22 cellular contexts compared by ENCODE assay signal in genomic region chr2:118609138-118609537, GRCh38.
"Had no signal": no experiment of that assay in that cellular context is flagged by ENCODE, and none has a peak within 500 bp of the region (broad histone marks: within the 10 kb centered on the region; RNA-seq: fewer than 3 reads in every experiment).

No MANE protein-coding gene starts in this region.

- H3K27ac ChIP-seq: ascending aorta, body of pancreas, cardiac muscle cell, PC-9 had no signal

- H3K27ac Mint-ChIP-seq: activated B cell treated with CpG ODN at 0.5 μM for 24 hours; activated CD4-positive, alpha-beta T cell treated with anti-CD3 and anti-CD28 coated beads, Interleukin-2, amount 10 ng/mL, durations not matched to agents 24 days and 14 days; activated CD8-positive, alpha-beta memory T cell treated with anti-CD3 and anti-CD28 coated beads, Interleukin-2, amount 10 ng/mL, durations not matched to agents 7 days and 5 days; activated naive CD4-positive, alpha-beta T cell treated with anti-CD3 and anti-CD28 coated beads, Interleukin-2, amount 50 U/mL, for 24 hours; activated T-cell treated with anti-CD3 and anti-CD28 coated beads, Interleukin-2, amount 50 U/mL, for 24 hours; activated T-helper 1 cell treated with anti-CD3 and anti-CD28 coated beads, Interleukin-12 subunit alpha, Interleukin-12 subunit beta, Interleukin-2, Interleukin-4 antibody, amounts not matched to agents 30 ng/mL and 10 ng/mL and 1 ng/mL, durations not matched to agents 14 hours and 24 hours and 36 hours; T-helper 1 cell treated with Interleukin-12 subunit alpha and Interleukin-12 subunit beta and Interleukin-4 antibody, amounts not matched to agents 30 μg/mL and 1 μg/mL, for 36 hours had no signal

- DNase-seq: activated B cell treated with CpG ODN at 0.5 μM for 24 hours; activated CD4-positive, alpha-beta T cell treated with anti-CD3 and anti-CD28 coated beads for 1 hour; activated CD4-positive, alpha-beta T cell treated with anti-CD3 and anti-CD28 coated beads, Interleukin-2, amount 10 ng/mL, durations not matched to agents 24 days and 14 days; activated CD4-positive, alpha-beta T cell treated with anti-CD3 and anti-CD28 coated beads, Interleukin-2, amount 50 U/mL, for 48 hours; activated CD8-positive, alpha-beta memory T cell treated with anti-CD3 and anti-CD28 coated beads, Interleukin-2, amount 10 ng/mL, durations not matched to agents 7 days and 5 days; activated effector memory CD4-positive, alpha-beta T cell treated with Interleukin-2 at 50 U/mL for 16 hours; activated naive CD4-positive, alpha-beta T cell; activated T-cell treated with anti-CD3 and anti-CD28 coated beads, Interleukin-2, amount 50 U/mL, for 24 hours; amniotic stem cell; body of pancreas; Karpas-422; NCI-H1694 treated with DMSO at 0.1 percent for 48 hours; NCI-H2029 treated with DMSO at 0.1 percent for 48 hours; NCI-H510A treated with DMSO at 0.1 percent for 48 hours; PC-9; SHP77 treated with DMSO at 0.1 percent for 48 hours; T-helper 9 cell had no signal

- H3K4me3 ChIP-seq: ascending aorta, body of pancreas, cardiac muscle cell, PC-9 had no signal

- H2AFZ ChIP-seq: PC-9 had no signal

- ATAC-seq: activated CD8-positive, alpha-beta memory T cell treated with anti-CD3 and anti-CD28 coated beads, Interleukin-2, amount 10 ng/mL, durations not matched to agents 7 days and 5 days; body of pancreas had no signal

- H3K4me1 ChIP-seq: ascending aorta had no signal

- H3K9me3 Mint-ChIP-seq: activated B cell treated with CpG ODN at 0.5 μM for 24 hours; activated CD4-positive, alpha-beta T cell treated with anti-CD3 and anti-CD28 coated beads, Interleukin-2, amount 10 ng/mL, durations not matched to agents 24 days and 14 days; activated naive CD4-positive, alpha-beta T cell treated with anti-CD3 and anti-CD28 coated beads, Interleukin-2, amount 50 U/mL, for 24 hours; activated T-cell treated with anti-CD3 and anti-CD28 coated beads, Interleukin-2, amount 50 U/mL, for 24 hours; activated T-helper 1 cell treated with anti-CD3 and anti-CD28 coated beads, Interleukin-12 subunit alpha, Interleukin-12 subunit beta, Interleukin-2, Interleukin-4 antibody, amounts not matched to agents 30 ng/mL and 10 ng/mL and 1 ng/mL, durations not matched to agents 14 hours and 24 hours and 36 hours; T-helper 1 cell treated with Interleukin-12 subunit alpha and Interleukin-12 subunit beta and Interleukin-4 antibody, amounts not matched to agents 30 μg/mL and 1 μg/mL, for 36 hours had no signal

- H3K4me1 Mint-ChIP-seq: activated B cell treated with CpG ODN at 0.5 μM for 24 hours; activated CD4-positive, alpha-beta T cell treated with anti-CD3 and anti-CD28 coated beads, Interleukin-2, amount 10 ng/mL, durations not matched to agents 24 days and 14 days; activated CD8-positive, alpha-beta memory T cell treated with anti-CD3 and anti-CD28 coated beads, Interleukin-2, amount 10 ng/mL, durations not matched to agents 7 days and 5 days; activated naive CD4-positive, alpha-beta T cell treated with anti-CD3 and anti-CD28 coated beads, Interleukin-2, amount 50 U/mL, for 24 hours had no signal

- H3K27me3 ChIP-seq: ascending aorta, body of pancreas, cardiac muscle cell had no signal

- H3K36me3 Mint-ChIP-seq: activated CD8-positive, alpha-beta memory T cell treated with anti-CD3 and anti-CD28 coated beads, Interleukin-2, amount 10 ng/mL, durations not matched to agents 7 days and 5 days; activated naive CD4-positive, alpha-beta T cell treated with anti-CD3 and anti-CD28 coated beads, Interleukin-2, amount 50 U/mL, for 24 hours had no signal

- H3K4me3 Mint-ChIP-seq: activated B cell treated with CpG ODN at 0.5 μM for 24 hours; activated CD4-positive, alpha-beta T cell treated with anti-CD3 and anti-CD28 coated beads, Interleukin-2, amount 10 ng/mL, durations not matched to agents 24 days and 14 days; activated CD8-positive, alpha-beta memory T cell treated with anti-CD3 and anti-CD28 coated beads, Interleukin-2, amount 10 ng/mL, durations not matched to agents 7 days and 5 days; activated naive CD4-positive, alpha-beta T cell treated with anti-CD3 and anti-CD28 coated beads, Interleukin-2, amount 50 U/mL, for 24 hours; activated T-cell treated with anti-CD3 and anti-CD28 coated beads, Interleukin-2, amount 50 U/mL, for 24 hours; activated T-helper 1 cell treated with anti-CD3 and anti-CD28 coated beads, Interleukin-12 subunit alpha, Interleukin-12 subunit beta, Interleukin-2, Interleukin-4 antibody, amounts not matched to agents 30 ng/mL and 10 ng/mL and 1 ng/mL, durations not matched to agents 14 hours and 24 hours and 36 hours; T-helper 1 cell treated with Interleukin-12 subunit alpha and Interleukin-12 subunit beta and Interleukin-4 antibody, amounts not matched to agents 30 μg/mL and 1 μg/mL, for 36 hours had no signal

- H3K4me2 ChIP-seq: PC-9 had no signal

- H3K36me3 ChIP-seq: ascending aorta, cardiac muscle cell had no signal

- H3K9me3 ChIP-seq: ascending aorta, body of pancreas had no signal

- H3K27me3 Mint-ChIP-seq: activated B cell treated with CpG ODN at 0.5 μM for 24 hours; activated CD4-positive, alpha-beta T cell treated with anti-CD3 and anti-CD28 coated beads, Interleukin-2, amount 10 ng/mL, durations not matched to agents 24 days and 14 days; activated CD8-positive, alpha-beta memory T cell treated with anti-CD3 and anti-CD28 coated beads, Interleukin-2, amount 10 ng/mL, durations not matched to agents 7 days and 5 days had no signal
